Comparison of ENCODE assay signal across 10 cellular contexts in the genomic region with DNA sequence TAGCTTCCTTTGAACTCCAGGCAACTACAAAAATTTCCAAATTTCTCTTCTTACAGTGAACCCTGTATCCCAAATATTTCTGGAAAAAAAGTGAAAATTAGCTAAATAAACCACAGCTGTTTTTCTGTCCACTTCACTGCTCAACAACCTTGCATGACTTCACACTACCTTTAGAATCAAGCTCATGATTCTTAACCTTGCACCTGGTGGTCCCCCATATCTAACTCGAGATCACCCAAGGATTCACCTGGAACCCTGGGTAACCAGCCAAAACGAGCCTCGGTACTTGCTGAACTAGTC.
DNase-seq lines count a peak whose midpoint lies in the region; ATAC-seq and TF ChIP-seq lines count a peak whose summit lies in the region.
"Had no signal": no experiment of that assay in that cellular context is flagged by ENCODE, and none has a peak within 500 bp of the region (broad histone marks: within the 10 kb centered on the region; RNA-seq: fewer than 3 reads in every experiment).

No MANE protein-coding gene starts in this region.

- intact Hi-C loops in posterior cingulate gyrus (cut with DNase I) = loop anchor here (1.0 to 2.0 kb wide), 2 partner anchors 60 to 110 kb away; no protein-coding TSS in a partner anchor

- H3K27ac ChIP-seq in 22Rv1 (no peak overlapping the region), RWPE2 (ENCODE audit: poor library complexity, severe bottlenecking) (peak overlapping the region; percentile 17)
- H3K27ac ChIP-seq: GM23248 had no signal

- H3K27me3 ChIP-seq in RWPE2 (ENCODE audit: insufficient read depth, poor library complexity, severe bottlenecking) = no peaks in the 10 kb centered on the region

- H3K4me3 Mint-ChIP-seq in memory B cell = no peak overlapping the region
- H3K4me3 Mint-ChIP-seq: CD8-positive, alpha-beta memory T cell had no signal

- DNase-seq in GM10266 (ENCODE audit: extremely low spot score) (no peak), RWPE2 (ENCODE audit: low spot score) (no peak), memory B cell (ENCODE audit: low spot score in 2 of 2) (no peak), glomerular visceral epithelial cell (ENCODE audit: extremely low spot score) (no peak), DMS153 treated with DMSO at 0.1 percent for 48 hours (lab: John Stamatoyannopoulos, UW; ENCODE audit: unreplicated experiment) (no peak), posterior cingulate gyrus (no peak), KG1 (lab: John Stamatoyannopoulos, UW) (no peak)
- DNase-seq: CD8-positive, alpha-beta memory T cell had no signal

- no peaks in the 10 kb centered on the region for H3K27me3 Mint-ChIP-seq in memory B cell

- no peaks in the 10 kb centered on the region for H3K9me3 ChIP-seq in RWPE2 (ENCODE audit: severe bottlenecking)

- peak overlapping the region; percentile 67 for H3K27ac Mint-ChIP-seq in memory B cell
- H3K27ac Mint-ChIP-seq: CD8-positive, alpha-beta memory T cell had no signal

- no peak overlapping the region for H3K4me3 ChIP-seq in RWPE2 (ENCODE audit: severe bottlenecking)
- H3K4me3 ChIP-seq: GM23248 had no signal

- H3K9me3 Mint-ChIP-seq in memory B cell = no peaks in the 10 kb centered on the region
- H3K9me3 Mint-ChIP-seq: CD8-positive, alpha-beta memory T cell had no signal

- peaks cover 12% of the 10 kb centered on the region for H3K4me1 Mint-ChIP-seq in memory B cell

- H3K4me1 ChIP-seq in RWPE2 (ENCODE audit: insufficient read depth, poor library complexity, severe bottlenecking) = peaks cover 17% of the 10 kb centered on the region

- H3K36me3 ChIP-seq in RWPE2 (ENCODE audit: low read depth) = peaks cover 95% of the 10 kb centered on the region

- TF ChIP-seq CTCF in 22Rv1 (IDR thresholded peaks at IDR 0.05) = peak; percentile 45
- peak; percentile 24 for TF ChIP-seq CTCF in GM10266 (IDR thresholded peaks at IDR 0.05; ENCODE audit: control insufficient read depth, insufficient read depth, low read depth, missing control alignments)
- peak; percentile 47 for TF ChIP-seq CTCF in RWPE2 (IDR thresholded peaks at IDR 0.05; ENCODE audit: poor library complexity, severe bottlenecking)

- ATAC-seq in RWPE2 (ENCODE audit: low read depth) (no peak), memory B cell (ENCODE audit: low read depth) (no peak)

- peaks cover 25% of the 10 kb centered on the region for H3K36me3 Mint-ChIP-seq in memory B cell
- H3K36me3 Mint-ChIP-seq: CD8-positive, alpha-beta memory T cell had no signal
